6 cellular contexts compared by ENCODE assay signal in genomic region chr1:983736-984475, GRCh38. TPM values are rescaled to one million over a fixed set of nuclear protein-coding genes. Genes with fewer than 3 reads are reported as not detected.
A peak's percentile ranks its signal among the peaks of the same experiment; 100 is the strongest.
DNase-seq lines count a peak whose midpoint lies in the region; ATAC-seq, FAIRE-seq and TF ChIP-seq lines count a peak whose summit lies in the region.

No MANE protein-coding gene starts in this region.

- H3K27me3 ChIP-seq in BLaER1 (peaks cover 37% of the 10 kb centered on the region), OCI-LY1 (ENCODE audit: insufficient read depth, low read length) (peaks cover under 1% of the 10 kb centered on the region; the same call in 1 of the 2 replicates), GM12878 (replicated peaks in 1 of 2; ENCODE audit: control insufficient read depth in 2 of 2, insufficient read depth in 2 of 2, low read length in 1 of 2) (no peaks in the 10 kb centered on the region)

- 17% methylated on average over 23 of the region's 32 CpGs for WGBS in GM12878 (ENCODE audit: insufficient coverage, insufficient replicate concordance, low lambda C conversion rate, missing lambda C conversion rate)

- H3K27ac ChIP-seq in BLaER1 = no peak overlapping the region
- no peak overlapping the region for H3K27ac ChIP-seq in OCI-LY1 (ENCODE audit: low read depth, low read length, poor library complexity, severe bottlenecking)
- no peak overlapping the region for H3K27ac ChIP-seq in GM12878 (ENCODE audit: control insufficient read depth, insufficient read depth)

- no peaks in the 10 kb centered on the region for H3K36me3 ChIP-seq in BLaER1
- H3K36me3 ChIP-seq in OCI-LY1 (ENCODE audit: insufficient read depth, low read length) = no peaks in the 10 kb centered on the region
- no peaks in the 10 kb centered on the region for H3K36me3 ChIP-seq in GM12878 (ENCODE audit: control insufficient read depth in 2 of 2, insufficient read depth in 2 of 2, low read length in 1 of 2)

- RAD21 ChIA-PET in GM12878 (lab: Charles Lee; ENCODE audit: unreplicated experiment) = interaction anchor here (0.7 to 2.4 kb wide), 19 partner anchors 9 to 308 kb away, joined by 3 to 19 read pairs (median 3); partner anchors contain the start of genes AGRN, C1orf159 and ISG15

- POLR2A ChIA-PET in GM12878 (lab: Charles Lee) = interaction anchor here (0.7 to 1.0 kb wide), 2 partner anchors 29 to 322 kb away, joined by 3 to 7 read pairs; partner anchors contain the start of gene ISG15

- H3K4me3 ChIP-seq in BLaER1 (no peak overlapping the region), OCI-LY1 (ENCODE audit: low read depth, low read length, poor library complexity, severe bottlenecking) (no peak overlapping the region), GM12878 (no peak overlapping the region)

- H3K36me3 Mint-ChIP-seq in neural crest cell (ENCODE audit: low read depth) = peaks cover 3% of the 10 kb centered on the region

- BruUV-seq in GM12878 (replicated peaks; lab: Mats Ljungman, UMichigan) = no TSS peak

- TF ChIP-seq RAD21 in GM12878 (IDR thresholded peaks at IDR 0.05; ENCODE audit: insufficient read depth, low read depth, low read length) = peak; percentile 79

- intact Hi-C loops in GM12878 (cut with micrococcal nuclease; ENCODE audit: unreplicated experiment) = loop anchor here (1.0 to 2.0 kb wide), 2 partner anchors 79 to 309 kb away; no protein-coding TSS in a partner anchor

- no peak for TF ChIP-seq POLR2A in GM12878 (IDR thresholded peaks at IDR 0.05; ENCODE audit: low read depth, low read length)

- CTCF ChIA-PET in GM12878 (lab: Yijun Ruan, JAX) = interaction anchor here (0.7 to 8.0 kb wide), 21 partner anchors 9 to 388 kb away, joined by 3 to 71 read pairs (median 5); partner anchors contain the start of genes ISG15 and NOC2L

- H4K20me1 ChIP-seq in BLaER1 (no peaks in the 10 kb centered on the region), OCI-LY1 (ENCODE audit: insufficient read depth, low read length) (no peaks in the 10 kb centered on the region), GM12878 (ENCODE audit: control insufficient read depth, insufficient read depth) (no peaks in the 10 kb centered on the region)

- ATAC-seq in GM12878 (peak; percentile 88), HG02852 (IDR thresholded peaks at IDR 0.05; ENCODE audit: unreplicated experiment) (no peak), HG03571 (IDR thresholded peaks at IDR 0.05; ENCODE audit: unreplicated experiment) (no peak)

- no peak overlapping the region for H3K27ac Mint-ChIP-seq in neural crest cell (ENCODE audit: unreplicated experiment)

- H3K4me2 ChIP-seq in BLaER1 (peak overlapping the region; percentile 54), OCI-LY1 (ENCODE audit: low read length) (no peak overlapping the region), GM12878 (ENCODE audit: control insufficient read depth, insufficient read depth) (no peak overlapping the region)

- no peak for TF ChIP-seq EP300 in GM12878 (IDR thresholded peaks at IDR 0.05; ENCODE audit: borderline replicate concordance in 1 of 2, control insufficient read depth in 1 of 2, low read depth in 2 of 2, low read length in 2 of 2)

- in situ Hi-C loops in GM12878 (cut with MboI) = loop anchor here (5.0 kb wide), 1 partner anchor 78 kb away; no protein-coding TSS in a partner anchor

- FAIRE-seq in GM12878 (lab: Jason Lieb, UNC) = no peak

- DNase-seq in GM12878 (ENCODE audit: low read depth, low spot score) (no peak), neural crest cell (ENCODE audit: low read depth, low spot score) (peak; percentile 70)

- peaks cover 13% of the 10 kb centered on the region for H3K4me1 ChIP-seq in BLaER1
- no peaks in the 10 kb centered on the region for H3K4me1 ChIP-seq in OCI-LY1 (ENCODE audit: insufficient read depth, low read length, severe bottlenecking)
- no peaks in the 10 kb centered on the region for H3K4me1 ChIP-seq in GM12878 (ENCODE audit: control insufficient read depth, insufficient read depth, low read length)

- H2AFZ ChIP-seq in OCI-LY1 (ENCODE audit: low read length) = no peak overlapping the region
- no peak overlapping the region for H2AFZ ChIP-seq in GM12878 (ENCODE audit: control insufficient read depth, low read depth, low read length)

- peaks cover 47% of the 10 kb centered on the region for H3K27me3 Mint-ChIP-seq in neural crest cell (ENCODE audit: low read depth)

- peak; percentile 68 for TF ChIP-seq CTCF in OCI-LY1 (IDR thresholded peaks at IDR 0.05; ENCODE audit: low read length)
- TF ChIP-seq CTCF in GM12878 (IDR thresholded peaks at IDR 0.05 in 2 of 3, conservative IDR thresholded peaks at IDR 0.05 in 1 of 3; ENCODE audit: control insufficient read depth in 2 of 3, extremely low read depth in 1 of 3, insufficient read depth in 1 of 3, low read depth in 3 of 3, low read length in 3 of 3) = peak; percentile 56 to 97 (median 78)
- peak; percentile 96 for TF ChIP-seq CTCF in neural crest cell (conservative IDR thresholded peaks at IDR 0.05)

- no peaks in the 10 kb centered on the region; the same call in 1 of the 2 replicates for H3K9me3 ChIP-seq in BLaER1
- no peaks in the 10 kb centered on the region for H3K9me3 ChIP-seq in OCI-LY1 (ENCODE audit: low read length)
- no peaks in the 10 kb centered on the region for H3K9me3 ChIP-seq in GM12878 (replicated peaks; ENCODE audit: control insufficient read depth, insufficient read depth, low read length)

- no peak overlapping the region for H3K4me3 Mint-ChIP-seq in neural crest cell

- H3K9ac ChIP-seq in BLaER1 = no peak overlapping the region; the same call in 1 of the 2 replicates
- no peak overlapping the region for H3K9ac ChIP-seq in OCI-LY1 (ENCODE audit: low read length)
- H3K9ac ChIP-seq in GM12878 (ENCODE audit: control insufficient read depth, insufficient read depth, low read length) = no peak overlapping the region

- H3K4me1 Mint-ChIP-seq in neural crest cell = no peaks in the 10 kb centered on the region

- no peaks in the 10 kb centered on the region for H3K9me2 ChIP-seq in OCI-LY1 (ENCODE audit: low read depth, low read length)

- H3K79me2 ChIP-seq in OCI-LY1 (ENCODE audit: insufficient read depth, low read length) (no peaks in the 10 kb centered on the region), GM12878 (ENCODE audit: control insufficient read depth, insufficient read depth, low read length) (no peaks in the 10 kb centered on the region)

- SMC1A ChIA-PET in GM12878 (lab: Charles Lee; ENCODE audit: uncharacterized antibody, unreplicated experiment) = interaction anchor here (0.6 to 2.7 kb wide), 11 partner anchors 14 to 307 kb away, joined by 3 to 13 read pairs (median 4); partner anchors contain the start of gene ISG15

- no peaks in the 10 kb centered on the region for H3F3A ChIP-seq in OCI-LY1 (ENCODE audit: insufficient read depth, low read length)

- no peaks in the 10 kb centered on the region for H3K9me3 Mint-ChIP-seq in neural crest cell

RNA-seq across cellular contexts. Expression of gene PERM1, which starts 2.0 kb away (rescaled TPM):
- not detected in 2 replicates for total RNA-seq in GM12878 (2013; cell fraction: nucleolus; rRNA removed)
- not detected in 2 replicates for total RNA-seq in GM12878 (2014; rRNA removed)
- total RNA-seq in GM12878 (2014; rRNA removed; fragmentation: Illumina TruSeq; extraction: Trizol) = not detected in 2 replicates
- not detected in 2 replicates for total RNA-seq in GM12878 (2021)
- polyA plus RNA-seq in GM12878 (2011; ENCODE audit: low read depth) = not detected
- not detected in 2 replicates for polyA plus RNA-seq in GM12878 (2011; rRNA removed)
- polyA plus RNA-seq in GM12878 (2011; cell fraction: cytosol; rRNA removed) = 0.02 TPM in 1 of 2 replicates, not detected in the other
- polyA plus RNA-seq in GM12878 (2011; cell fraction: nucleus; rRNA removed) = not detected in 2 replicates
- polyA plus RNA-seq in GM12878 (2012) = 0.30 and 0.38 TPM in 2 replicates
- polyA plus RNA-seq in GM12878 (2014; fragmentation: Illumina TruSeq; extraction: Trizol) = not detected in 2 replicates
- polyA plus RNA-seq in GM12878 (2014; fragmentation: Nextera tagmentation; extraction: Ambion mirVana) = not detected
- polyA plus RNA-seq in GM12878 (2014; rRNA removed) = not detected in 2 replicates
- polyA plus RNA-seq in GM12878 (2016; fragmentation: Nextera tagmentation; extraction: Ambion mirVana) = not detected
- not detected in 2 replicates for polyA minus RNA-seq in GM12878 (2011; rRNA and poly(A)+ RNA removed)
- polyA minus RNA-seq in GM12878 (2011; cell fraction: cytosol; rRNA and poly(A)+ RNA removed) = not detected in 2 replicates
- polyA minus RNA-seq in GM12878 (2011; cell fraction: nucleus; rRNA and poly(A)+ RNA removed) = not detected in 2 replicates
- 0.11 TPM in 1 of 2 replicates, not detected in the other for total RNA-seq in neural crest cell

RNA-seq across cellular contexts. Expression of gene HES4, which starts 16.0 kb away (rescaled TPM):
- 1.2 and 2.2 TPM in 2 replicates for total RNA-seq in GM12878 (2013; cell fraction: nucleolus; rRNA removed)
- 0.73 and 0.76 TPM in 2 replicates for total RNA-seq in GM12878 (2014; rRNA removed)
- not detected in 2 replicates for total RNA-seq in GM12878 (2014; rRNA removed; fragmentation: Illumina TruSeq; extraction: Trizol)
- 0.97 and 1.2 TPM in 2 replicates for total RNA-seq in GM12878 (2021)
- polyA plus RNA-seq in GM12878 (2011; ENCODE audit: low read depth) = 0.45 TPM
- polyA plus RNA-seq in GM12878 (2011; rRNA removed) = 0.62 and 1.7 TPM in 2 replicates
- 5.7 and 9.0 TPM in 2 replicates for polyA plus RNA-seq in GM12878 (2011; cell fraction: cytosol; rRNA removed)
- polyA plus RNA-seq in GM12878 (2011; cell fraction: nucleus; rRNA removed) = 26.7 and 31.4 TPM in 2 replicates
- 0.47 and 2.2 TPM in 2 replicates for polyA plus RNA-seq in GM12878 (2012)
- not detected in 2 replicates for polyA plus RNA-seq in GM12878 (2014; fragmentation: Illumina TruSeq; extraction: Trizol)
- not detected for polyA plus RNA-seq in GM12878 (2014; fragmentation: Nextera tagmentation; extraction: Ambion mirVana)
- polyA plus RNA-seq in GM12878 (2014; rRNA removed) = 0.75 and 0.85 TPM in 2 replicates
- polyA plus RNA-seq in GM12878 (2016; fragmentation: Nextera tagmentation; extraction: Ambion mirVana) = under 1 TPM in 1 of 2 experiments, not detected in 1; 0.44 TPM
- polyA minus RNA-seq in GM12878 (2011; rRNA and poly(A)+ RNA removed) = 0.41 TPM in 1 of 2 replicates, not detected in the other
- 2.3 and 3.1 TPM in 2 replicates for polyA minus RNA-seq in GM12878 (2011; cell fraction: cytosol; rRNA and poly(A)+ RNA removed)
- 3.3 and 3.7 TPM in 2 replicates for polyA minus RNA-seq in GM12878 (2011; cell fraction: nucleus; rRNA and poly(A)+ RNA removed)
- 35.7 and 38.0 TPM in 2 replicates for total RNA-seq in neural crest cell

RNA-seq across cellular contexts. Expression of gene PLEKHN1, which starts 17.6 kb away (rescaled TPM):
- total RNA-seq in GM12878 (2013; cell fraction: nucleolus; rRNA removed) = 0.29 and 0.39 TPM in 2 replicates
- total RNA-seq in GM12878 (2014; rRNA removed) (0.22 and 0.23 TPM in 2 replicates), GM12878 (2014; rRNA removed; fragmentation: Illumina TruSeq; extraction: Trizol) (not detected in 2 replicates), GM12878 (2021) (0.26 and 0.43 TPM in 2 replicates), neural crest cell (not detected in 2 replicates)
- not detected for polyA plus RNA-seq in GM12878 (2011; ENCODE audit: low read depth)
- polyA plus RNA-seq in GM12878 (2011; rRNA removed) (0.04 TPM in 1 of 2 replicates, not detected in the other), GM12878 (2014; fragmentation: Illumina TruSeq; extraction: Trizol) (not detected in 2 replicates), GM12878 (2014; fragmentation: Nextera tagmentation; extraction: Ambion mirVana) (not detected), GM12878 (2014; rRNA removed) (0.14 and 0.70 TPM in 2 replicates), GM12878 (2016; fragmentation: Nextera tagmentation; extraction: Ambion mirVana) (not detected)
- 0.01 and 0.05 TPM in 2 replicates for polyA plus RNA-seq in GM12878 (2011; cell fraction: cytosol; rRNA removed)
- polyA plus RNA-seq in GM12878 (2011; cell fraction: nucleus; rRNA removed) = 0.67 and 0.78 TPM in 2 replicates
- 0.24 and 0.51 TPM in 2 replicates for polyA plus RNA-seq in GM12878 (2012)
- not detected in 2 replicates for polyA minus RNA-seq in GM12878 (2011; rRNA and poly(A)+ RNA removed)
- not detected in 2 replicates for polyA minus RNA-seq in GM12878 (2011; cell fraction: cytosol; rRNA and poly(A)+ RNA removed)
- 0.29 and 0.48 TPM in 2 replicates for polyA minus RNA-seq in GM12878 (2011; cell fraction: nucleus; rRNA and poly(A)+ RNA removed)

RNA-seq across cellular contexts. Expression of gene KLHL17, which starts 23.5 kb away (rescaled TPM):
- 40.7 and 42.9 TPM in 2 replicates for total RNA-seq in GM12878 (2013; cell fraction: nucleolus; rRNA removed)
- total RNA-seq in GM12878 (2014; rRNA removed) (14.9 and 18.2 TPM in 2 replicates), GM12878 (2014; rRNA removed; fragmentation: Illumina TruSeq; extraction: Trizol) (3.6 and 4.0 TPM in 2 replicates), GM12878 (2021) (27.2 and 30.6 TPM in 2 replicates), neural crest cell (41.5 and 43.9 TPM in 2 replicates)
- polyA plus RNA-seq in GM12878 (2011; ENCODE audit: low read depth) = 5.1 TPM
- polyA plus RNA-seq in GM12878 (2011; rRNA removed) (3.5 and 8.4 TPM in 2 replicates), GM12878 (2014; fragmentation: Illumina TruSeq; extraction: Trizol) (0.32 and 2.3 TPM in 2 replicates), GM12878 (2014; fragmentation: Nextera tagmentation; extraction: Ambion mirVana) (under 1 TPM; 0.03 to 0.35 TPM), GM12878 (2014; rRNA removed) (28.2 and 35.0 TPM in 2 replicates), GM12878 (2016; fragmentation: Nextera tagmentation; extraction: Ambion mirVana) (1 to 10 TPM; 1.3 to 6.6 TPM)
- 10.9 and 20.3 TPM in 2 replicates for polyA plus RNA-seq in GM12878 (2011; cell fraction: cytosol; rRNA removed)
- 410 and 507 TPM in 2 replicates for polyA plus RNA-seq in GM12878 (2011; cell fraction: nucleus; rRNA removed)
- 14.6 and 20.2 TPM in 2 replicates for polyA plus RNA-seq in GM12878 (2012)
- polyA minus RNA-seq in GM12878 (2011; rRNA and poly(A)+ RNA removed) = 3.4 and 6.7 TPM in 2 replicates
- polyA minus RNA-seq in GM12878 (2011; cell fraction: cytosol; rRNA and poly(A)+ RNA removed) = 2.9 and 4.7 TPM in 2 replicates
- 30.2 and 35.6 TPM in 2 replicates for polyA minus RNA-seq in GM12878 (2011; cell fraction: nucleus; rRNA and poly(A)+ RNA removed)

RNA-seq across cellular contexts. Expression of gene NOC2L, which starts 24.9 kb away (rescaled TPM):
- 45.4 and 56.2 TPM in 2 replicates for total RNA-seq in GM12878 (2013; cell fraction: nucleolus; rRNA removed)
- total RNA-seq in GM12878 (2014; rRNA removed) (92.5 and 107 TPM in 2 replicates), GM12878 (2014; rRNA removed; fragmentation: Illumina TruSeq; extraction: Trizol) (44.7 and 52.5 TPM in 2 replicates), GM12878 (2021) (115 and 132 TPM in 2 replicates), neural crest cell (95.4 and 106 TPM in 2 replicates)
- 20.8 TPM for polyA plus RNA-seq in GM12878 (2011; ENCODE audit: low read depth)
- polyA plus RNA-seq in GM12878 (2011; rRNA removed) (19.2 and 40.7 TPM in 2 replicates), GM12878 (2014; fragmentation: Illumina TruSeq; extraction: Trizol) (26.6 and 48.6 TPM in 2 replicates), GM12878 (2014; fragmentation: Nextera tagmentation; extraction: Ambion mirVana) (1 to 10 TPM; 1.3 to 4.6 TPM), GM12878 (2014; rRNA removed) (76.1 and 88.9 TPM in 2 replicates), GM12878 (2016; fragmentation: Nextera tagmentation; extraction: Ambion mirVana) (100 to 1,000 TPM; 154 to 171 TPM)
- 66.9 and 84.3 TPM in 2 replicates for polyA plus RNA-seq in GM12878 (2011; cell fraction: cytosol; rRNA removed)
- polyA plus RNA-seq in GM12878 (2011; cell fraction: nucleus; rRNA removed) = 106 and 173 TPM in 2 replicates
- 46.1 and 49.2 TPM in 2 replicates for polyA plus RNA-seq in GM12878 (2012)
- polyA minus RNA-seq in GM12878 (2011; rRNA and poly(A)+ RNA removed) = 52.2 and 87.7 TPM in 2 replicates
- polyA minus RNA-seq in GM12878 (2011; cell fraction: cytosol; rRNA and poly(A)+ RNA removed) = 42.2 and 44.6 TPM in 2 replicates
- polyA minus RNA-seq in GM12878 (2011; cell fraction: nucleus; rRNA and poly(A)+ RNA removed) = 16.1 and 33.3 TPM in 2 replicates

Comparison
In these comparisons a context has a peak if more than half of its experiments do, and no peak if none do; other contexts are left out.
1. RNA of gene HES4, which starts 16.0 kb away (total RNA-seq): 35.7 to 38.0 TPM in neural crest cell; 0.73 to 2.2 TPM in GM12878; every median in the first group is over 10 times any median in the second.
2. Peak in every context shown above with its lines, with median percentiles within 50 percentile points of each other: CTCF ChIP-seq.